ENCODE assay signal across 24 cellular contexts in genomic region chr11:97607301-97608000, GRCh38.
"Had no signal": no experiment of that assay in that cellular context is flagged by ENCODE, and none has a peak within 500 bp of the region (broad histone marks: within the 10 kb centered on the region; RNA-seq: fewer than 3 reads in every experiment).

No MANE protein-coding gene starts in this region.

- H3K36me3 Mint-ChIP-seq: activated naive CD8-positive, alpha-beta T cell treated with anti-CD3 and anti-CD28 coated beads, Interleukin-2, amount 10 ng/mL, durations not matched to agents 7 days and 5 days; stimulated activated naive B cell treated with anti-CD40 and anti-IgM and Interleukin-4, amounts not matched to agents 10 μg/mL and 1 μg/mL and 100 μg/mL, for 72 hours; T-cell had no signal

- H3K9me3 Mint-ChIP-seq: activated CD4-positive, alpha-beta T cell treated with anti-CD3 and anti-CD28 coated beads, Interleukin-2, amount 10 ng/mL, durations not matched to agents 24 days and 14 days had no signal

- ATAC-seq: activated CD8-positive, alpha-beta T cell treated with anti-CD3 and anti-CD28 coated beads for 36 hours; activated T-helper 17 cell treated with anti-CD3 and anti-CD28 coated beads, Interleukin-2, amount 50 U/mL, for 72 hours; left lobe of liver; natural killer cell treated with Interleukin-12 subunit alpha and Interleukin-12 subunit beta and Interleukin-15 and Interleukin-18, amount 100 ng/mL, for 72 hours; stimulated activated naive B cell treated with anti-CD40 and anti-IgM and Interleukin-4, amounts not matched to agents 10 μg/mL and 1 μg/mL and 100 μg/mL, for 72 hours; T-cell; upper lobe of right lung had no signal

- H3K27me3 Mint-ChIP-seq: activated B cell treated with CpG ODN at 0.5 μM for 24 hours; activated CD4-positive, alpha-beta T cell treated with anti-CD3 and anti-CD28 coated beads, Interleukin-2, amount 10 ng/mL, durations not matched to agents 24 days and 14 days; activated CD8-positive, alpha-beta T cell treated with anti-CD3 and anti-CD28 coated beads for 36 hours; activated naive CD8-positive, alpha-beta T cell treated with anti-CD3 and anti-CD28 coated beads, Interleukin-2, amount 10 ng/mL, durations not matched to agents 7 days and 5 days; activated T-helper 17 cell treated with anti-CD3 and anti-CD28 coated beads, Interleukin-2, amount 50 U/mL, for 72 hours; dendritic cell treated with granulocyte-macrophage colony-stimulating factor and Interleukin-4, amounts not matched to agents 40 ng/mL and 50 ng/mL, for 4 days; natural killer cell treated with Interleukin-12 subunit alpha and Interleukin-12 subunit beta and Interleukin-15 and Interleukin-18, amount 100 ng/mL, for 72 hours; stimulated activated naive B cell treated with anti-CD40 and anti-IgM and Interleukin-4, amounts not matched to agents 10 μg/mL and 1 μg/mL and 100 μg/mL, for 72 hours; T-cell had no signal

- DNase-seq: activated B cell treated with CpG ODN at 0.5 μM for 24 hours; activated CD4-positive, alpha-beta T cell treated with anti-CD3 and anti-CD28 coated beads, Interleukin-2, amount 10 ng/mL, durations not matched to agents 24 days and 14 days; activated CD8-positive, alpha-beta T cell treated with anti-CD3 and anti-CD28 coated beads for 36 hours; activated naive CD4-positive, alpha-beta T cell; activated naive CD8-positive, alpha-beta T cell treated with anti-CD3 and anti-CD28 coated beads, Interleukin-2, amount 10 ng/mL, durations not matched to agents 7 days and 5 days; activated T-cell treated with anti-CD3 and anti-CD28 coated beads, Interleukin-2, amount 50 U/mL, for 1 hour; aorta; cerebellar nuclear complex; effector CD8-positive, alpha-beta T cell; esophagus squamous epithelium; foreskin melanocyte; glutamatergic neuron; hypothalamus; retina; spleen; stimulated activated naive B cell treated with anti-CD40 and anti-IgM and Interleukin-4, amounts not matched to agents 10 μg/mL and 1 μg/mL and 100 μg/mL, for 72 hours; T-cell; upper lobe of right lung had no signal

- H3K27ac Mint-ChIP-seq: activated B cell treated with CpG ODN at 0.5 μM for 24 hours; activated CD4-positive, alpha-beta T cell treated with anti-CD3 and anti-CD28 coated beads, Interleukin-2, amount 10 ng/mL, durations not matched to agents 24 days and 14 days; activated CD8-positive, alpha-beta T cell treated with anti-CD3 and anti-CD28 coated beads for 36 hours; activated naive CD8-positive, alpha-beta T cell treated with anti-CD3 and anti-CD28 coated beads, Interleukin-2, amount 10 ng/mL, durations not matched to agents 7 days and 5 days; activated T-helper 17 cell treated with anti-CD3 and anti-CD28 coated beads, Interleukin-2, amount 50 U/mL, for 72 hours; dendritic cell treated with granulocyte-macrophage colony-stimulating factor and Interleukin-4, amounts not matched to agents 40 ng/mL and 50 ng/mL, for 4 days; mesothelial cell of epicardium; natural killer cell treated with Interleukin-12 subunit alpha and Interleukin-12 subunit beta and Interleukin-15 and Interleukin-18, amount 100 ng/mL, for 72 hours; stimulated activated naive B cell treated with anti-CD40 and anti-IgM and Interleukin-4, amounts not matched to agents 10 μg/mL and 1 μg/mL and 100 μg/mL, for 72 hours; T-cell had no signal

- H3K4me3 ChIP-seq: esophagus squamous epithelium, lung, spleen, upper lobe of right lung had no signal

- H3K4me1 Mint-ChIP-seq: activated B cell treated with CpG ODN at 0.5 μM for 24 hours; activated CD4-positive, alpha-beta T cell treated with anti-CD3 and anti-CD28 coated beads, Interleukin-2, amount 10 ng/mL, durations not matched to agents 24 days and 14 days; activated naive CD8-positive, alpha-beta T cell treated with anti-CD3 and anti-CD28 coated beads, Interleukin-2, amount 10 ng/mL, durations not matched to agents 7 days and 5 days; activated T-helper 17 cell treated with anti-CD3 and anti-CD28 coated beads, Interleukin-2, amount 50 U/mL, for 72 hours; mesothelial cell of epicardium; stimulated activated naive B cell treated with anti-CD40 and anti-IgM and Interleukin-4, amounts not matched to agents 10 μg/mL and 1 μg/mL and 100 μg/mL, for 72 hours; T-cell had no signal

- H3K4me3 Mint-ChIP-seq: activated B cell treated with CpG ODN at 0.5 μM for 24 hours; activated CD4-positive, alpha-beta T cell treated with anti-CD3 and anti-CD28 coated beads, Interleukin-2, amount 10 ng/mL, durations not matched to agents 24 days and 14 days; activated CD8-positive, alpha-beta T cell treated with anti-CD3 and anti-CD28 coated beads for 36 hours; activated naive CD8-positive, alpha-beta T cell treated with anti-CD3 and anti-CD28 coated beads, Interleukin-2, amount 10 ng/mL, durations not matched to agents 7 days and 5 days; activated T-helper 17 cell treated with anti-CD3 and anti-CD28 coated beads, Interleukin-2, amount 50 U/mL, for 72 hours; dendritic cell treated with granulocyte-macrophage colony-stimulating factor and Interleukin-4, amounts not matched to agents 40 ng/mL and 50 ng/mL, for 4 days; mesothelial cell of epicardium; natural killer cell treated with Interleukin-12 subunit alpha and Interleukin-12 subunit beta and Interleukin-15 and Interleukin-18, amount 100 ng/mL, for 72 hours; stimulated activated naive B cell treated with anti-CD40 and anti-IgM and Interleukin-4, amounts not matched to agents 10 μg/mL and 1 μg/mL and 100 μg/mL, for 72 hours; T-cell had no signal
